Comparison of ENCODE assay signal across 17 cellular contexts in the genomic region with DNA sequence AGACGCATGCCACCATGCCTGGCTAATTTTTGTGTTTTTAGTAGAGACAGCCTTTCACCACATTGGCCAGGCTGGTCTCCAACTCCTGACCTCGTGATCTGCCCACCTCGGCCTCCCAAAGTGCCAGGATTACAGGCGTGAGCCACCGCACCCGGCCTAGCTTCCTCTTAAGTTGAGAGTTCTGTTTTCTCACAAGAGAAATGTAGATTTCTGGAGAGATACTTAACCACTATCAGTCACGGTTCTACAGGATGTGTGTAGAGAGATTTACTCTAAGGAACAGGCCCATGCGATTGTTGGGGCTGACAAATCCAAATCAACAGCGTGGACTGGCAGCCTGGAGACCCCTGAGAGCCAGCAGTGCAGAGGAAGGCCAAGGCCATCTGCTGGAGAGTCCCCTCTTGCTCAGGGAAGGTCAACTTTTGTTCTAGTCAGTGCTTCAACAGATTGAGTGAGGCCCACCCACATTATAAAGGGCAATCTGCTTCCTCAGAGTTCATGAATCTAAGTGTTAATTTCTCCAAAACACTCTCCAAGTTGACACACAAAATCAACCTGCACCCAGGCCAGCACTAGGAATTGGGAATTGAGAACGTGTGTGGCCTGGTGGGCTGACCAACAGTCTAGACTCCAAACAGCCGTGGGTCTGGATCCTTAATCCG. TPM values are rescaled to one million over a fixed set of nuclear protein-coding genes. Genes with fewer than 3 reads are reported as not detected.
A peak's percentile ranks its signal among the peaks of the same experiment; 100 is the strongest.
DNase-seq lines count a peak whose midpoint lies in the region; ATAC-seq and TF ChIP-seq lines count a peak whose summit lies in the region.
"Had no signal": no experiment of that assay in that cellular context is flagged by ENCODE, and none has a peak within 500 bp of the region (broad histone marks: within the 10 kb centered on the region; RNA-seq: fewer than 3 reads in every experiment).

No MANE protein-coding gene starts in this region.

- intact Hi-C loops in activated CD4-positive, alpha-beta memory T cell treated with anti-CD3 and anti-CD28 coated beads for 36 hours (cut with micrococcal nuclease) = loop anchor here (5.0 kb wide), 1 partner anchor 53 kb away; no protein-coding TSS in a partner anchor
- intact Hi-C loops in activated T-helper 2 cell treated with anti-CD3 and anti-CD28 coated beads, Interferon-gamma antibody, Interleukin-2, Interleukin-4, amounts not matched to agents 10 μg/mL and 5 μg/mL and 100 μg/mL, durations not matched to agents 14 hours and 24 hours and 36 hours (cut with micrococcal nuclease) = no loop called here
- intact Hi-C loops in natural killer cell (cut with micrococcal nuclease) = loop anchor here (5.0 kb wide), 1 partner anchor 503 kb away; no protein-coding TSS in a partner anchor

- no peaks in the 10 kb centered on the region for H3K27me3 Mint-ChIP-seq in activated CD4-positive, alpha-beta memory T cell treated with anti-CD3 and anti-CD28 coated beads, Interleukin-2, amount 10 ng/mL, durations not matched to agents 7 days and 5 days
- H3K27me3 Mint-ChIP-seq in activated CD4-positive, alpha-beta memory T cell treated with anti-CD3 and anti-CD28 coated beads for 36 hours = no peaks in the 10 kb centered on the region
- H3K27me3 Mint-ChIP-seq in activated T-helper 2 cell treated with anti-CD3 and anti-CD28 coated beads, Interferon-gamma antibody, Interleukin-2, Interleukin-4, amounts not matched to agents 10 μg/mL and 5 μg/mL and 100 μg/mL, durations not matched to agents 14 hours and 24 hours and 36 hours (ENCODE audit: low read depth) = no peaks in the 10 kb centered on the region
- H3K27me3 Mint-ChIP-seq in natural killer cell (ENCODE audit: low read depth in 2 of 2) = no peaks in the 10 kb centered on the region

- H3K36me3 Mint-ChIP-seq in activated CD4-positive, alpha-beta memory T cell treated with anti-CD3 and anti-CD28 coated beads, Interleukin-2, amount 10 ng/mL, durations not matched to agents 7 days and 5 days (ENCODE audit: low read depth) = peaks cover 13% of the 10 kb centered on the region
- H3K36me3 Mint-ChIP-seq in activated CD4-positive, alpha-beta memory T cell treated with anti-CD3 and anti-CD28 coated beads for 36 hours = peaks cover 2% of the 10 kb centered on the region
- peaks cover 21% of the 10 kb centered on the region for H3K36me3 Mint-ChIP-seq in activated T-helper 2 cell treated with anti-CD3 and anti-CD28 coated beads, Interferon-gamma antibody, Interleukin-2, Interleukin-4, amounts not matched to agents 10 μg/mL and 5 μg/mL and 100 μg/mL, durations not matched to agents 14 hours and 24 hours and 36 hours (ENCODE audit: low read depth)
- no peaks in the 10 kb centered on the region for H3K36me3 Mint-ChIP-seq in natural killer cell

- POLR2A ChIA-PET in activated CD4-positive, alpha-beta memory T cell treated with anti-CD3 and anti-CD28 coated beads, Interleukin-2, amount 10 ng/mL, durations not matched to agents 7 days and 5 days (lab: Charles Lee) = no interaction called here
- POLR2A ChIA-PET in activated CD4-positive, alpha-beta memory T cell treated with anti-CD3 and anti-CD28 coated beads for 36 hours (lab: Charles Lee) = no interaction called here

- ATAC-seq in natural killer cell = peak; percentile 41 to 69 (median 52)
- ATAC-seq in GM18867 (IDR thresholded peaks at IDR 0.05; ENCODE audit: unreplicated experiment) = no peak

- peak overlapping the region; percentile 54 for H3K27ac Mint-ChIP-seq in activated CD4-positive, alpha-beta memory T cell treated with anti-CD3 and anti-CD28 coated beads, Interleukin-2, amount 10 ng/mL, durations not matched to agents 7 days and 5 days
- no peak overlapping the region for H3K27ac Mint-ChIP-seq in activated CD4-positive, alpha-beta memory T cell treated with anti-CD3 and anti-CD28 coated beads for 36 hours
- peak overlapping the region; percentile 59 for H3K27ac Mint-ChIP-seq in activated T-helper 2 cell treated with anti-CD3 and anti-CD28 coated beads, Interferon-gamma antibody, Interleukin-2, Interleukin-4, amounts not matched to agents 10 μg/mL and 5 μg/mL and 100 μg/mL, durations not matched to agents 14 hours and 24 hours and 36 hours
- peak overlapping the region; percentile 59 to 80 for H3K27ac Mint-ChIP-seq in natural killer cell

- CTCF ChIA-PET in activated CD4-positive, alpha-beta memory T cell treated with anti-CD3 and anti-CD28 coated beads, Interleukin-2, amount 10 ng/mL, durations not matched to agents 7 days and 5 days (lab: Charles Lee) = interaction anchor here (1.0 to 1.2 kb wide), 3 partner anchors 14 to 288 kb away, joined by 4 read pairs; no protein-coding TSS in a partner anchor
- CTCF ChIA-PET in activated CD4-positive, alpha-beta memory T cell treated with anti-CD3 and anti-CD28 coated beads for 36 hours (lab: Charles Lee) = no interaction called here

- no peak for DNase-seq in activated CD4-positive, alpha-beta memory T cell treated with anti-CD3 and anti-CD28 coated beads, Interleukin-2, amount 10 ng/mL, durations not matched to agents 7 days and 5 days
- no peak for DNase-seq in activated CD4-positive, alpha-beta memory T cell treated with anti-CD3 and anti-CD28 coated beads for 36 hours
- DNase-seq in OCI-M1 (lab: John Stamatoyannopoulos, UW) = peak; percentile 51
- no peak for DNase-seq in activated T-helper 2 cell treated with anti-CD3 and anti-CD28 coated beads, Interferon-gamma antibody, Interleukin-2, Interleukin-4, amounts not matched to agents 10 μg/mL and 5 μg/mL and 100 μg/mL, durations not matched to agents 14 hours and 24 hours and 36 hours (ENCODE audit: low spot score)
- DNase-seq in natural killer cell = no peak
- no peak for DNase-seq in GM10266 (ENCODE audit: extremely low spot score)
- DNase-seq in amygdala (lab: John Stamatoyannopoulos, UW) = no peak
- DNase-seq: Caco-2, NCI-H1092 treated with DMSO at 0.1 percent for 48 hours, NCI-H187, NCI-H2171 treated with DMSO at 0.1 percent for 48 hours, NCI-H82, Peyer's patch, SHP77 had no signal

- peaks cover 21% of the 10 kb centered on the region for H3K4me1 Mint-ChIP-seq in activated CD4-positive, alpha-beta memory T cell treated with anti-CD3 and anti-CD28 coated beads, Interleukin-2, amount 10 ng/mL, durations not matched to agents 7 days and 5 days
- no peaks in the 10 kb centered on the region for H3K4me1 Mint-ChIP-seq in activated CD4-positive, alpha-beta memory T cell treated with anti-CD3 and anti-CD28 coated beads for 36 hours (ENCODE audit: low read depth)
- peaks cover 23% of the 10 kb centered on the region for H3K4me1 Mint-ChIP-seq in activated T-helper 2 cell treated with anti-CD3 and anti-CD28 coated beads, Interferon-gamma antibody, Interleukin-2, Interleukin-4, amounts not matched to agents 10 μg/mL and 5 μg/mL and 100 μg/mL, durations not matched to agents 14 hours and 24 hours and 36 hours (ENCODE audit: low read depth)
- peaks cover 24 to 39% of the 10 kb centered on the region in 2 donors for H3K4me1 Mint-ChIP-seq in natural killer cell

- TF ChIP-seq CTCF in natural killer cell (IDR thresholded peaks at IDR 0.05) = no peak
- no peak for TF ChIP-seq CTCF in GM10266 (IDR thresholded peaks at IDR 0.05; ENCODE audit: control insufficient read depth, insufficient read depth, low read depth, missing control alignments)

- no peak overlapping the region for H3K4me3 Mint-ChIP-seq in activated CD4-positive, alpha-beta memory T cell treated with anti-CD3 and anti-CD28 coated beads, Interleukin-2, amount 10 ng/mL, durations not matched to agents 7 days and 5 days
- H3K4me3 Mint-ChIP-seq in activated CD4-positive, alpha-beta memory T cell treated with anti-CD3 and anti-CD28 coated beads for 36 hours = no peak overlapping the region
- no peak overlapping the region for H3K4me3 Mint-ChIP-seq in activated T-helper 2 cell treated with anti-CD3 and anti-CD28 coated beads, Interferon-gamma antibody, Interleukin-2, Interleukin-4, amounts not matched to agents 10 μg/mL and 5 μg/mL and 100 μg/mL, durations not matched to agents 14 hours and 24 hours and 36 hours (ENCODE audit: low read depth)
- peak overlapping the region; percentile 28 for H3K4me3 Mint-ChIP-seq in natural killer cell

- no peaks in the 10 kb centered on the region for H3K9me3 Mint-ChIP-seq in activated CD4-positive, alpha-beta memory T cell treated with anti-CD3 and anti-CD28 coated beads, Interleukin-2, amount 10 ng/mL, durations not matched to agents 7 days and 5 days
- H3K9me3 Mint-ChIP-seq in activated CD4-positive, alpha-beta memory T cell treated with anti-CD3 and anti-CD28 coated beads for 36 hours = no peaks in the 10 kb centered on the region
- H3K9me3 Mint-ChIP-seq in activated T-helper 2 cell treated with anti-CD3 and anti-CD28 coated beads, Interferon-gamma antibody, Interleukin-2, Interleukin-4, amounts not matched to agents 10 μg/mL and 5 μg/mL and 100 μg/mL, durations not matched to agents 14 hours and 24 hours and 36 hours = no peaks in the 10 kb centered on the region
- no peaks in the 10 kb centered on the region for H3K9me3 Mint-ChIP-seq in natural killer cell

RNA-seq across cellular contexts. Expression of a gene that starts 38.7 kb away (rescaled TPM):
- total RNA-seq in activated CD4-positive, alpha-beta memory T cell treated with anti-CD3 and anti-CD28 coated beads, Interleukin-2, amount 10 ng/mL, durations not matched to agents 7 days and 5 days = 10 to 100 TPM; 18.8 to 23.9 TPM
- 10 to 100 TPM; 28.9 to 31.2 TPM for total RNA-seq in activated CD4-positive, alpha-beta memory T cell treated with anti-CD3 and anti-CD28 coated beads for 36 hours
- 34.2 and 35.8 TPM in 2 replicates for total RNA-seq in activated T-helper 2 cell treated with anti-CD3 and anti-CD28 coated beads, Interferon-gamma antibody, Interleukin-2, Interleukin-4, amounts not matched to agents 10 μg/mL and 5 μg/mL and 100 μg/mL, durations not matched to agents 14 hours and 24 hours and 36 hours
- total RNA-seq in natural killer cell = 1 to 10 TPM; 7.6 to 7.9 (median 7.7) TPM

RNA-seq across cellular contexts. Expression of a gene that starts 56.0 kb away (rescaled TPM):
- total RNA-seq in activated CD4-positive, alpha-beta memory T cell treated with anti-CD3 and anti-CD28 coated beads, Interleukin-2, amount 10 ng/mL, durations not matched to agents 7 days and 5 days = not detected
- total RNA-seq in activated CD4-positive, alpha-beta memory T cell treated with anti-CD3 and anti-CD28 coated beads for 36 hours = not detected
- total RNA-seq in activated T-helper 2 cell treated with anti-CD3 and anti-CD28 coated beads, Interferon-gamma antibody, Interleukin-2, Interleukin-4, amounts not matched to agents 10 μg/mL and 5 μg/mL and 100 μg/mL, durations not matched to agents 14 hours and 24 hours and 36 hours = 0.39 TPM in 1 of 2 replicates, not detected in the other
- total RNA-seq in natural killer cell = not detected
- total RNA-seq: Caco-2, HT1080, NCI-H460, Peyer's patch had no signal
